ENCODE assay signal across 26 cellular contexts in the genomic region with DNA sequence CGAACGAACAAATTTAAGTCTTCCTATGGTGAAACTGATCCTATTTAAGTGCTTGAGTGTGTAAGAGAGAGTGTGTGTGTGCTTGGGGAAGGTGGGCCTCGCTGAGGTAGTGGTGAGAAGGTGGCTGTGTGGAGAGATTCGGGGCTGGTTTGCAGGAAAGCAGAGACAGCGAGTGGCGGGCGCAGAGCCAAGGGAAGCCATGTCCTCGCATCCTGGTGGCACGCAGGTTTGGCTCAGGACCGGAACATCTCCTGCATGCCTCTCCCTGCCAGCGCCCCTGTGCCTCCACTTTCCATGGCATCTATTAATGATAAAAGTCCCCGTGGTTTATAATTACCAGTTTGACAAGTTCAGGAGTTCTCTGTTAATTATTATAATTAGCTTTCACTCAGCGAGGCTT.
"Had no signal": no experiment of that assay in that cellular context is flagged by ENCODE, and none has a peak within 500 bp of the region (broad histone marks: within the 10 kb centered on the region; RNA-seq: fewer than 3 reads in every experiment).

No MANE protein-coding gene starts in this region.

- H3K36me3 ChIP-seq: neutrophil, spleen, tibial artery, upper lobe of left lung, uterus had no signal

- H3K4me1 ChIP-seq: psoas muscle, spleen, tibial artery, uterus had no signal

- H3K9me3 ChIP-seq: neutrophil, psoas muscle, tibial artery, upper lobe of left lung, uterus had no signal

- DNase-seq: effector CD4-positive, alpha-beta T cell; endodermal cell; erythroblast; foreskin melanocyte; head of caudate nucleus; kidney; left cardiac atrium; left ventricle myocardium superior; mesendoderm; naive B cell; psoas muscle; retina; spleen; stimulated activated CD4-positive, alpha-beta T cell treated with anti-CD3 and anti-CD28 coated beads, Interleukin-15, amount 100 ng/mL, for 24 hours; stimulated activated CD4-positive, alpha-beta T cell treated with anti-CD3 and anti-CD28 coated beads, Interleukin-1b, Interleukin-23, amount 100 ng/mL, for 48 hours; stimulated activated CD4-positive, alpha-beta T cell treated with anti-CD3 and anti-CD28 coated beads, Interleukin-4, amount 100 ng/mL, for 24 hours; tibial artery; uterus had no signal

- H3K4me2 ChIP-seq: hepatocyte had no signal

- H3K4me1 Mint-ChIP-seq: naive B cell; stimulated activated memory B cell treated with anti-CD40 and anti-IgM and Interleukin-4, amounts not matched to agents 10 μg/mL and 1 μg/mL and 100 μg/mL, for 72 hours had no signal

- H3K4me3 ChIP-seq: hepatocyte, psoas muscle, spleen, tibial artery, upper lobe of left lung, uterus had no signal

- H3K27me3 ChIP-seq: neutrophil, spleen, upper lobe of left lung, uterus had no signal

- H3K4me3 Mint-ChIP-seq: endodermal cell; naive B cell; nephron; stimulated activated memory B cell treated with anti-CD40 and anti-IgM and Interleukin-4, amounts not matched to agents 10 μg/mL and 1 μg/mL and 100 μg/mL, for 72 hours; stimulated activated naive CD8-positive, alpha-beta T cell treated with anti-CD3 and anti-CD28 coated beads, Interleukin-15, Interleukin-2, amounts not matched to agents 100 ng/mL and 50 ng/mL, for 24 hours had no signal

- H3K27ac ChIP-seq: hepatocyte, neutrophil, psoas muscle, spleen, tibial artery, upper lobe of left lung, uterus had no signal

- FAIRE-seq: endothelial cell of umbilical vein, kidney had no signal

- H3K27ac Mint-ChIP-seq: endodermal cell; naive B cell; stimulated activated memory B cell treated with anti-CD40 and anti-IgM and Interleukin-4, amounts not matched to agents 10 μg/mL and 1 μg/mL and 100 μg/mL, for 72 hours; stimulated activated naive CD8-positive, alpha-beta T cell treated with anti-CD3 and anti-CD28 coated beads, Interleukin-15, Interleukin-2, amounts not matched to agents 100 ng/mL and 50 ng/mL, for 24 hours had no signal

- ATAC-seq: left cardiac atrium; left ventricle myocardium superior; psoas muscle; sciatic nerve; stimulated activated memory B cell treated with anti-CD40 and anti-IgM and Interleukin-4, amounts not matched to agents 10 μg/mL and 1 μg/mL and 100 μg/mL, for 72 hours had no signal

- H3K9me3 Mint-ChIP-seq: nephron had no signal

- H2AFZ ChIP-seq: hepatocyte had no signal

- H3K27me3 Mint-ChIP-seq: naive B cell had no signal

- H3K36me3 Mint-ChIP-seq: naive B cell; stimulated activated memory B cell treated with anti-CD40 and anti-IgM and Interleukin-4, amounts not matched to agents 10 μg/mL and 1 μg/mL and 100 μg/mL, for 72 hours had no signal
